Comparison of ENCODE assay signal across 2 cellular contexts in the genomic region with DNA sequence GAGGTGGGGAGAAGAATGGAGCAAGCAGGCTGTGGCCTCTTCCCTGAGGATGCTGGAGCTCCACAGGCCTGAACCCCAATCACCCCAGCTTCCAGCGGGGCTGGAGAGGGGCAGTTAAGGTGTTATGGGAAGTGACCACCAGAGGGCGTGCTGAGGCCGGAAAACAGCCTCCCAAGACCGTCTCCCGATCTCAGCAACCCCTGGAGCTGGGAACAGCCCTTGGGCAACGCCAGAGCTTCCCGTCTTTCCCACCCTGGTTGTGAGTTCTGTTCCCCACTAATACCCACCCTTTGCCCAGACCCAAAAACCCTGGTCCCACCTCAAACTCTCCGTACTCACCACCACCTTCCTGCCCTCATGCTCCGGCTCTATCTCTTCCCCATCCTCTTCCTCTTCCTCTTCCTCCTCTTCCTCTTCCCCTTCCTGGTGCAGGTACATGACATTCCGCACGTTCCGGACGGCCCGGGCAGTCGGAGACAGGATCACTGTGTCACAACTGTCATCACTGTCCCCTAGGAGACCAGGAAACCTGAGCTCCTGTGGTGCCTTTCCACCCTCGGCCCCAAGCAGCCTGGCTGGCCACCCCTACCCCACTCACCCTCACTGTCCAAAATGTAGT.
TF ChIP-seq lines count a peak whose summit lies in the region.

No MANE protein-coding gene starts in this region.

TF ChIP-seq in GM23338, 12 proteins besides CTCF, POLR2A, EP300 and RAD21 (continues in another document):
- no peak for TF ChIP-seq EZH2 (IDR thresholded peaks at IDR 0.05; ENCODE audit: low read depth, unreplicated experiment)
- TF ChIP-seq EZH2phosphoT487 (IDR thresholded peaks at IDR 0.05; ENCODE audit: unreplicated experiment): no peak
- TF ChIP-seq STAT1 (IDR thresholded peaks at IDR 0.05; ENCODE audit: unreplicated experiment): no peak
- TF ChIP-seq, protein P1, sequence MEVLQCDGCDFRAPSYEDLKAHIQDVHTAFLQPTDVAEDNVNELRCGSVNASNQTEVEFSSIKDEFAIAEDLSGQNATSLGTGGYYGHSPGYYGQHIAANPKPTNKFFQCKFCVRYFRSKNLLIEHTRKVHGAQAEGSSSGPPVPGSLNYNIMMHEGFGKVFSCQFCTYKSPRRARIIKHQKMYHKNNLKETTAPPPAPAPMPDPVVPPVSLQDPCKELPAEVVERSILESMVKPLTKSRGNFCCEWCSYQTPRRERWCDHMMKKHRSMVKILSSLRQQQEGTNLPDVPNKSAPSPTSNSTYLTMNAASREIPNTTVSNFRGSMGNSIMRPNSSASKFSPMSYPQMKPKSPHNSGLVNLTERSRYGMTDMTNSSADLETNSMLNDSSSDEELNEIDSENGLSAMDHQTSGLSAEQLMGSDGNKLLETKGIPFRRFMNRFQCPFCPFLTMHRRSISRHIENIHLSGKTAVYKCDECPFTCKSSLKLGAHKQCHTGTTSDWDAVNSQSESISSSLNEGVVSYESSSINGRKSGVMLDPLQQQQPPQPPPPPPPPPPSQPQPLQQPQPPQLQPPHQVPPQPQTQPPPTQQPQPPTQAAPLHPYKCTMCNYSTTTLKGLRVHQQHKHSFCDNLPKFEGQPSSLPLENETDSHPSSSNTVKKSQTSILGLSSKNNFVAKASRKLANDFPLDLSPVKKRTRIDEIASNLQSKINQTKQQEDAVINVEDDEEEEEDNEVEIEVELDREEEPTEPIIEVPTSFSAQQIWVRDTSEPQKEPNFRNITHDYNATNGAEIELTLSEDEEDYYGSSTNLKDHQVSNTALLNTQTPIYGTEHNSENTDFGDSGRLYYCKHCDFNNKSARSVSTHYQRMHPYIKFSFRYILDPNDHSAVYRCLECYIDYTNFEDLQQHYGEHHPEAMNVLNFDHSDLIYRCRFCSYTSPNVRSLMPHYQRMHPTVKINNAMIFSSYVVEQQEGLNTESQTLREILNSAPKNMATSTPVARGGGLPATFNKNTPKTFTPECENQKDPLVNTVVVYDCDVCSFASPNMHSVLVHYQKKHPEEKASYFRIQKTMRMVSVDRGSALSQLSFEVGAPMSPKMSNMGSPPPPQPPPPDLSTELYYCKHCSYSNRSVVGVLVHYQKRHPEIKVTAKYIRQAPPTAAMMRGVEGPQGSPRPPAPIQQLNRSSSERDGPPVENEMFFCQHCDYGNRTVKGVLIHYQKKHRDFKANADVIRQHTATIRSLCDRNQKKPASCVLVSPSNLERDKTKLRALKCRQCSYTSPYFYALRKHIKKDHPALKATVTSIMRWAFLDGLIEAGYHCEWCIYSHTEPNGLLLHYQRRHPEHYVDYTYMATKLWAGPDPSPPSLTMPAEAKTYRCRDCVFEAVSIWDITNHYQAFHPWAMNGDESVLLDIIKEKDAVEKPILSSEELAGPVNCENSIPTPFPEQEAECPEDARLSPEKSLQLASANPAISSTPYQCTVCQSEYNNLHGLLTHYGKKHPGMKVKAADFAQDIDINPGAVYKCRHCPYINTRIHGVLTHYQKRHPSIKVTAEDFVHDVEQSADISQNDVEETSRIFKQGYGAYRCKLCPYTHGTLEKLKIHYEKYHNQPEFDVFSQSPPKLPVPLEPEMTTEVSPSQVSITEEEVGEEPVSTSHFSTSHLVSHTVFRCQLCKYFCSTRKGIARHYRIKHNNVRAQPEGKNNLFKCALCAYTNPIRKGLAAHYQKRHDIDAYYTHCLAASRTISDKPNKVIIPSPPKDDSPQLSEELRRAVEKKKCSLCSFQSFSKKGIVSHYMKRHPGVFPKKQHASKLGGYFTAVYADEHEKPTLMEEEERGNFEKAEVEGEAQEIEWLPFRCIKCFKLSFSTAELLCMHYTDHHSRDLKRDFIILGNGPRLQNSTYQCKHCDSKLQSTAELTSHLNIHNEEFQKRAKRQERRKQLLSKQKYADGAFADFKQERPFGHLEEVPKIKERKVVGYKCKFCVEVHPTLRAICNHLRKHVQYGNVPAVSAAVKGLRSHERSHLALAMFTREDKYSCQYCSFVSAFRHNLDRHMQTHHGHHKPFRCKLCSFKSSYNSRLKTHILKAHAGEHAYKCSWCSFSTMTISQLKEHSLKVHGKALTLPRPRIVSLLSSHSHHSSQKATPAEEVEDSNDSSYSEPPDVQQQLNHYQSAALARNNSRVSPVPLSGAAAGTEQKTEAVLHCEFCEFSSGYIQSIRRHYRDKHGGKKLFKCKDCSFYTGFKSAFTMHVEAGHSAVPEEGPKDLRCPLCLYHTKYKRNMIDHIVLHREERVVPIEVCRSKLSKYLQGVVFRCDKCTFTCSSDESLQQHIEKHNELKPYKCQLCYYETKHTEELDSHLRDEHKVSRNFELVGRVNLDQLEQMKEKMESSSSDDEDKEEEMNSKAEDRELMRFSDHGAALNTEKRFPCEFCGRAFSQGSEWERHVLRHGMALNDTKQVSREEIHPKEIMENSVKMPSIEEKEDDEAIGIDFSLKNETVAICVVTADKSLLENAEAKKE (CRISPR knock-in tag; IDR thresholded peaks at IDR 0.05): no peak
- TF ChIP-seq ZNF331 (CRISPR knock-in tag; IDR thresholded peaks at IDR 0.05; ENCODE audit: low read depth): no peak
- TF ChIP-seq, protein P2, sequence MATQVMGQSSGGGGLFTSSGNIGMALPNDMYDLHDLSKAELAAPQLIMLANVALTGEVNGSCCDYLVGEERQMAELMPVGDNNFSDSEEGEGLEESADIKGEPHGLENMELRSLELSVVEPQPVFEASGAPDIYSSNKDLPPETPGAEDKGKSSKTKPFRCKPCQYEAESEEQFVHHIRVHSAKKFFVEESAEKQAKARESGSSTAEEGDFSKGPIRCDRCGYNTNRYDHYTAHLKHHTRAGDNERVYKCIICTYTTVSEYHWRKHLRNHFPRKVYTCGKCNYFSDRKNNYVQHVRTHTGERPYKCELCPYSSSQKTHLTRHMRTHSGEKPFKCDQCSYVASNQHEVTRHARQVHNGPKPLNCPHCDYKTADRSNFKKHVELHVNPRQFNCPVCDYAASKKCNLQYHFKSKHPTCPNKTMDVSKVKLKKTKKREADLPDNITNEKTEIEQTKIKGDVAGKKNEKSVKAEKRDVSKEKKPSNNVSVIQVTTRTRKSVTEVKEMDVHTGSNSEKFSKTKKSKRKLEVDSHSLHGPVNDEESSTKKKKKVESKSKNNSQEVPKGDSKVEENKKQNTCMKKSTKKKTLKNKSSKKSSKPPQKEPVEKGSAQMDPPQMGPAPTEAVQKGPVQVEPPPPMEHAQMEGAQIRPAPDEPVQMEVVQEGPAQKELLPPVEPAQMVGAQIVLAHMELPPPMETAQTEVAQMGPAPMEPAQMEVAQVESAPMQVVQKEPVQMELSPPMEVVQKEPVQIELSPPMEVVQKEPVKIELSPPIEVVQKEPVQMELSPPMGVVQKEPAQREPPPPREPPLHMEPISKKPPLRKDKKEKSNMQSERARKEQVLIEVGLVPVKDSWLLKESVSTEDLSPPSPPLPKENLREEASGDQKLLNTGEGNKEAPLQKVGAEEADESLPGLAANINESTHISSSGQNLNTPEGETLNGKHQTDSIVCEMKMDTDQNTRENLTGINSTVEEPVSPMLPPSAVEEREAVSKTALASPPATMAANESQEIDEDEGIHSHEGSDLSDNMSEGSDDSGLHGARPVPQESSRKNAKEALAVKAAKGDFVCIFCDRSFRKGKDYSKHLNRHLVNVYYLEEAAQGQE (IDR thresholded peaks at IDR 0.05; ENCODE audit: unreplicated experiment): no peak
- TF ChIP-seq ETS1 (IDR thresholded peaks at IDR 0.05): no peak
- no peak for TF ChIP-seq JUNB (IDR thresholded peaks at IDR 0.05; ENCODE audit: unreplicated experiment)
- TF ChIP-seq ZNF114 (CRISPR knock-in tag; IDR thresholded peaks at IDR 0.05): no peak

TF ChIP-seq in H1, 55 proteins besides CTCF, POLR2A, EP300 and RAD21:
- TF ChIP-seq TAF7 (optimal IDR thresholded peaks at IDR 0.05; ENCODE audit: borderline replicate concordance, low read depth, low read length) (no peak), SP1 (IDR thresholded peaks at IDR 0.05; ENCODE audit: low read depth, low read length) (no peak), ASH2L (IDR thresholded peaks at IDR 0.05; ENCODE audit: low read length) (no peak), BRCA1 (IDR thresholded peaks at IDR 0.05; ENCODE audit: low read depth, low read length) (no peak), CEBPB (IDR thresholded peaks at IDR 0.05; ENCODE audit: low read depth, low read length) (peak; percentile 21; the same call in 1 of the 2 replicates), CBX5 (IDR thresholded peaks at IDR 0.05; ENCODE audit: low read depth, low read length) (no peak)
